8 cellular contexts compared by ENCODE assay signal in the genomic region with DNA sequence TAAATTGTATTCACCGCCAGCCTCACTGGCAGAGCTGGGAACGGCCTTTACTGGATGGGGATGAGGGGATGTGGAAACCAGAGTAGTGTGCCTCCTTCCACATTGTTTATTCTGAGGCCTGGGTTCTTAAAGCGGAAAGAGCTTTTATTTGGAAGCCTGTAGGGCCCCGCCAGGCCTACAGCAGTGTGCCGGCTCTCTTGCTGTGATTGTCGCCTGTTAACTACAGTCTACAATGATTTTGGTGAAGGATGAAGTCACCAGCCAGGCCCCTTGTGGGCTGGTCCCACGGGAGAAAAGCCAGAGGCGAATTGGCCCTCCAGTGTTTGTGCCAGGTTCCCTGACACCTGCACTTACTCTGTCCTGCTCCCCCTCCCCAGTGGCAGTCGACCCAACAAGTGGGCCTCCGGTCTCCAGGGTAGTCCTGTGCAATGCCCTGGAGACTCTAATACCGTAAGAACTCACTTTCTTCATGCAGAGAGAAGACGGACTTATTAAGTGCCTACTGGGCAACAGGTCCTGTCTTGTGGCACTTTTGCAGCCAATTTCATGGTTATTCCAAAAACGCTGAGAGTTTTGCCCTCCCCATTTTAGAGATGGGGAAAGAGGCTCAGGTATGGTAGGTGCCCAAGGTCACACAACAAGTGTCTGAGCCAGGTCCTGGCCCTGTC. TPM values are rescaled to one million over a fixed set of nuclear protein-coding genes. Genes with fewer than 3 reads are reported as not detected.
DNase-seq lines count a peak whose midpoint lies in the region; ATAC-seq and TF ChIP-seq lines count a peak whose summit lies in the region.

No MANE protein-coding gene starts in this region.

- H3K4me1 ChIP-seq in GM23248 (ENCODE audit: insufficient read depth) (peaks cover 24% of the 10 kb centered on the region), SK-N-SH (ENCODE audit: control insufficient read depth in 1 of 2, insufficient read depth in 2 of 2, low read depth in 1 of 2, low read length in 1 of 2) (peaks cover 0 to 10% of the 10 kb centered on the region in 2 experiments; a peak in 1 of 4 replicates), ovary (ENCODE audit: insufficient read depth) (peaks cover 4% of the 10 kb centered on the region)

- 0 out of 2 replicates have a peak, but pooled peaks cover 7% of the 10 kb centered on the region for H3K36me3 ChIP-seq in GM23248 (ENCODE audit: low read depth)
- H3K36me3 ChIP-seq in SK-N-SH (replicated peaks in 1 of 2; ENCODE audit: control insufficient read depth in 1 of 2, insufficient read depth in 2 of 2, low read length in 1 of 2) = peaks cover 3 to 26% of the 10 kb centered on the region in 2 experiments
- no peaks in the 10 kb centered on the region for H3K36me3 ChIP-seq in ovary

- no peaks in the 10 kb centered on the region for H3F3A ChIP-seq in GM23248 (ENCODE audit: insufficient read depth)
- peaks cover 9% of the 10 kb centered on the region for H3F3A ChIP-seq in SK-N-SH (replicated peaks; ENCODE audit: insufficient read depth)

- ATAC-seq in HG02884 (IDR thresholded peaks at IDR 0.05; ENCODE audit: unreplicated experiment) (no peak), GM18520 (IDR thresholded peaks at IDR 0.05; ENCODE audit: unreplicated experiment) (no peak)

- POLR2A ChIA-PET in SK-N-SH (lab: Yijun Ruan, JAX) = no interaction called here

- TF ChIP-seq EP300 in SK-N-SH (IDR thresholded peaks at IDR 0.05; ENCODE audit: borderline replicate concordance in 1 of 2, low read depth in 1 of 2, low read length in 1 of 2) = no peak
- TF ChIP-seq EP300 in ovary (IDR thresholded peaks at IDR 0.05) = no peak

- H4K20me1 ChIP-seq in GM23248 (ENCODE audit: insufficient read depth) = no peaks in the 10 kb centered on the region
- peaks cover 33% of the 10 kb centered on the region for H4K20me1 ChIP-seq in SK-N-SH (ENCODE audit: insufficient read depth)

- DNase-seq in GM23248 (peak; percentile 37), SK-N-SH (no peak), fibroblast of pulmonary artery (ENCODE audit: low read depth) (peak; percentile 49), ovary (peak in 1 of 5 donors; percentile 27), nucleus accumbens (lab: John Stamatoyannopoulos, UW) (no peak), germinal center (ENCODE audit: low spot score) (no peak)

- in situ Hi-C loops in GM23248 (cut with MboI) = no loop called here

- 74 to 75% methylated on average over 13 of the region's 13 CpGs for WGBS in GM23248 (ENCODE audit: low coverage in 1 of 2, low lambda C conversion rate in 2 of 2, missing lambda C conversion rate in 2 of 2), 2 experiments
- WGBS in SK-N-SH (ENCODE audit: low lambda C conversion rate) = 80% methylated on average over 9 of the region's 13 CpGs
- WGBS in ovary, 3 donors = 72 to 82% (median 77%) methylated on average over 12 to 13 of the region's 13 CpGs

- H3K4me2 ChIP-seq in GM23248 (ENCODE audit: unreplicated experiment) (peak overlapping the region; percentile 91), SK-N-SH (peak overlapping the region; percentile 93)

- H3K79me2 ChIP-seq in GM23248 (ENCODE audit: insufficient read depth) (peaks cover 60% of the 10 kb centered on the region), SK-N-SH (ENCODE audit: insufficient read depth) (peaks cover 60% of the 10 kb centered on the region)

- TF ChIP-seq CTCF in SK-N-SH (IDR thresholded peaks at IDR 0.05) = no peak
- no peak for TF ChIP-seq CTCF in fibroblast of pulmonary artery (IDR thresholded peaks at IDR 0.05; ENCODE audit: low read length, missing control alignments)
- TF ChIP-seq CTCF in ovary (IDR thresholded peaks at IDR 0.05) = no peak

- H3K9ac ChIP-seq in GM23248 (peak overlapping the region; percentile 89), SK-N-SH (peak overlapping the region; percentile 97)

- H2AFZ ChIP-seq in GM23248 = no peak overlapping the region
- H2AFZ ChIP-seq in SK-N-SH (ENCODE audit: low read depth) = no peak overlapping the region

- intact Hi-C loops in ovary (cut with DNase I) = loop anchor here in 2 of 4 donors (10.0 kb wide), 2 partner anchors 113 to 123 kb away; no protein-coding TSS in a partner anchor

- no peak for TF ChIP-seq POLR2A in ovary (IDR thresholded peaks at IDR 0.05)

- H3K9me3 ChIP-seq in GM23248 (ENCODE audit: low read depth) = no peaks in the 10 kb centered on the region
- H3K9me3 ChIP-seq in SK-N-SH = no peaks in the 10 kb centered on the region
- H3K9me3 ChIP-seq in ovary = no peaks in the 10 kb centered on the region

- CTCF ChIA-PET in SK-N-SH (lab: Yijun Ruan, JAX) = interaction anchor here (0.9 to 1.5 kb wide), 2 partner anchors 11 to 15 kb away, joined by 3 read pairs; no protein-coding TSS in a partner anchor

- peak overlapping the region; percentile 45 for H3K27ac ChIP-seq in GM23248
- H3K27ac ChIP-seq in SK-N-SH (ENCODE audit: low read depth in 2 of 2, low read length in 1 of 2) = peak overlapping the region in 1 of 2 experiments; percentile 85; a peak in 2 of 4 replicates
- H3K27ac ChIP-seq in ovary = peak overlapping the region; percentile 11 to 66

- no peaks in the 10 kb centered on the region for H3K9me2 ChIP-seq in GM23248 (ENCODE audit: insufficient read depth)
- no peaks in the 10 kb centered on the region for H3K9me2 ChIP-seq in SK-N-SH

- no peak for TF ChIP-seq RAD21 in SK-N-SH (IDR thresholded peaks at IDR 0.05; ENCODE audit: low read length)

- H3K4me3 ChIP-seq in GM23248 (peak overlapping the region; percentile 91), SK-N-SH (ENCODE audit: low read depth in 2 of 2, low read length in 1 of 2) (peak overlapping the region; percentile 66 to 77), fibroblast of pulmonary artery (replicated peaks; ENCODE audit: low read depth, low read length) (peak overlapping the region; percentile 89), ovary (peak overlapping the region; percentile 72)

- no peaks in the 10 kb centered on the region for H3K27me3 ChIP-seq in GM23248 (replicated peaks; ENCODE audit: insufficient read depth)
- no peaks in the 10 kb centered on the region for H3K27me3 ChIP-seq in SK-N-SH (ENCODE audit: insufficient read depth)
- H3K27me3 ChIP-seq in ovary = no peaks in the 10 kb centered on the region

TF ChIP-seq in SK-N-SH, 30 proteins besides CTCF, POLR2A, EP300 and RAD21:
- TF ChIP-seq, protein P1, sequence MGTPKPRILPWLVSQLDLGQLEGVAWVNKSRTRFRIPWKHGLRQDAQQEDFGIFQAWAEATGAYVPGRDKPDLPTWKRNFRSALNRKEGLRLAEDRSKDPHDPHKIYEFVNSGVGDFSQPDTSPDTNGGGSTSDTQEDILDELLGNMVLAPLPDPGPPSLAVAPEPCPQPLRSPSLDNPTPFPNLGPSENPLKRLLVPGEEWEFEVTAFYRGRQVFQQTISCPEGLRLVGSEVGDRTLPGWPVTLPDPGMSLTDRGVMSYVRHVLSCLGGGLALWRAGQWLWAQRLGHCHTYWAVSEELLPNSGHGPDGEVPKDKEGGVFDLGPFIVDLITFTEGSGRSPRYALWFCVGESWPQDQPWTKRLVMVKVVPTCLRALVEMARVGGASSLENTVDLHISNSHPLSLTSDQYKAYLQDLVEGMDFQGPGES (IDR thresholded peaks at IDR 0.05; ENCODE audit: low read depth, low read length) = no peak
- no peak for TF ChIP-seq MXI1 (IDR thresholded peaks at IDR 0.05; ENCODE audit: low read depth, low read length)
- TF ChIP-seq CHD2 (IDR thresholded peaks at IDR 0.05; ENCODE audit: low read length, partially characterized antibody) = no peak
- no peak for TF ChIP-seq SMC3 (IDR thresholded peaks at IDR 0.05; ENCODE audit: low read depth, low read length)
- no peak for TF ChIP-seq FOXJ3 (CRISPR knock-in tag; IDR thresholded peaks at IDR 0.05)
- TF ChIP-seq ELF1 (IDR thresholded peaks at IDR 0.05) = no peak
- TF ChIP-seq FOXM1 (IDR thresholded peaks at IDR 0.05; ENCODE audit: low read depth) = no peak
- TF ChIP-seq USF1 (IDR thresholded peaks at IDR 0.05; ENCODE audit: borderline replicate concordance, low read depth) = no peak

RNA-seq across cellular contexts. Expression of gene MICAL2, which starts 1.2 kb away (rescaled TPM):
- total RNA-seq in GM23248 (2014; rRNA removed; shearing (Covaris generic)) = 158 and 182 TPM in 2 replicates
- polyA plus RNA-seq in GM23248 (2016; fragmentation: Nextera tagmentation; extraction: Ambion mirVana) (81.6 and 83.3 TPM in 2 replicates), SK-N-SH (2012; rRNA removed) (54.6 and 67.9 TPM in 2 replicates), ovary (10 to 100 TPM; 10.7 to 73.6 TPM)
- polyA plus RNA-seq in SK-N-SH (2012; cell fraction: cytosol; rRNA removed) = 38.0 and 41.1 TPM in 2 replicates
- 76.3 and 84.6 TPM in 2 replicates for polyA plus RNA-seq in SK-N-SH (2012; cell fraction: nucleus; rRNA removed)
- 10 to 100 TPM; 11.0 to 68.5 (median 32.5) TPM for total RNA-seq in ovary

Comparison
In these comparisons a context has a peak if more than half of its experiments do, and no peak if none do; other contexts are left out.
1. DNase-seq: peak in GM23248 (single experiment) and fibroblast of pulmonary artery (single experiment); none in SK-N-SH (single experiment), nucleus accumbens (0 of 56) and germinal center (single experiment).
2. Peak in every context shown above with its lines, with median percentiles within 50 percentile points of each other: H3K4me3 ChIP-seq.